27 cellular contexts compared by ENCODE assay signal in genomic region chr11:70768346-70769095, GRCh38.
"Had no signal": no experiment of that assay in that cellular context is flagged by ENCODE, and none has a peak within 500 bp of the region (broad histone marks: within the 10 kb centered on the region; RNA-seq: fewer than 3 reads in every experiment).

No MANE protein-coding gene starts in this region.

- ATAC-seq: left colon; left lung; natural killer cell; right lobe of liver; stimulated activated naive B cell treated with anti-CD40 and anti-IgM and Interleukin-4, amounts not matched to agents 10 μg/mL and 1 μg/mL and 100 μg/mL, for 72 hours; stimulated activated naive CD8-positive, alpha-beta T cell treated with anti-CD3 and anti-CD28 coated beads, Interleukin-15, Interleukin-2, amounts not matched to agents 100 U/mL and 50 U/mL, for 24 hours had no signal

- H3K4me3 ChIP-seq: left lung, lung, neural progenitor cell, right atrium auricular region, right lobe of liver, smooth muscle cell, stomach, testis, thyroid gland, transverse colon, upper lobe of left lung, vagina had no signal

- H3K36me3 ChIP-seq: left lung, neural progenitor cell, right atrium auricular region, right lobe of liver, thyroid gland, transverse colon, upper lobe of left lung, vagina had no signal

- H3K9me3 ChIP-seq: left lung, right atrium auricular region, right lobe of liver, stomach, testis, thyroid gland, transverse colon, upper lobe of left lung, vagina had no signal

- H3K9ac ChIP-seq: neural progenitor cell, parathyroid adenoma had no signal

- H3K27me3 ChIP-seq: left lung, neural progenitor cell, right atrium auricular region, right lobe of liver, stomach, testis, thyroid gland, transverse colon, upper lobe of left lung, vagina had no signal

- H3K4me2 ChIP-seq: neural progenitor cell, smooth muscle cell had no signal

- H3K4me1 ChIP-seq: left lung, parathyroid adenoma, right atrium auricular region, right lobe of liver, stomach, testis, thyroid gland, transverse colon, upper lobe of left lung, vagina had no signal

- H3K27ac ChIP-seq: left lung, neural progenitor cell, parathyroid adenoma, right atrium auricular region, right lobe of liver, stomach, testis, thyroid gland, transverse colon, upper lobe of left lung, vagina had no signal

- DNase-seq: hypothalamus; immature natural killer cell; kidney; left colon; mesendoderm; naive B cell; natural killer cell; nephron progenitor cell; right lobe of liver; stimulated activated CD4-positive, alpha-beta T cell treated with anti-CD3 and anti-CD28 coated beads, Interleukin-12 subunit alpha, Interleukin-12 subunit beta, amount 100 ng/mL, for 4 hours; stimulated activated CD4-positive, alpha-beta T cell treated with anti-CD3 and anti-CD28 coated beads, Interleukin-15, amount 100 ng/mL, for 24 hours; stimulated activated CD4-positive, alpha-beta T cell treated with anti-CD3 and anti-CD28 coated beads, Interleukin-2, amount 100 ng/mL, for 24 hours; stimulated activated CD4-positive, alpha-beta T cell treated with anti-CD3 and anti-CD28 coated beads, Interleukin-4, amount 100 ng/mL, for 1 hour; stimulated activated naive B cell treated with anti-CD40 and anti-IgM and Interleukin-4, amounts not matched to agents 10 μg/mL and 1 μg/mL and 100 μg/mL, for 72 hours; stimulated activated naive CD8-positive, alpha-beta T cell treated with anti-CD3 and anti-CD28 coated beads, Interleukin-15, Interleukin-2, amounts not matched to agents 100 U/mL and 50 U/mL, for 24 hours; stomach; testis; thyroid gland; transverse colon; upper lobe of left lung had no signal

- H2AFZ ChIP-seq: neural progenitor cell, parathyroid adenoma had no signal
